Comparison of ENCODE assay signal across 8 cellular contexts in the genomic region with DNA sequence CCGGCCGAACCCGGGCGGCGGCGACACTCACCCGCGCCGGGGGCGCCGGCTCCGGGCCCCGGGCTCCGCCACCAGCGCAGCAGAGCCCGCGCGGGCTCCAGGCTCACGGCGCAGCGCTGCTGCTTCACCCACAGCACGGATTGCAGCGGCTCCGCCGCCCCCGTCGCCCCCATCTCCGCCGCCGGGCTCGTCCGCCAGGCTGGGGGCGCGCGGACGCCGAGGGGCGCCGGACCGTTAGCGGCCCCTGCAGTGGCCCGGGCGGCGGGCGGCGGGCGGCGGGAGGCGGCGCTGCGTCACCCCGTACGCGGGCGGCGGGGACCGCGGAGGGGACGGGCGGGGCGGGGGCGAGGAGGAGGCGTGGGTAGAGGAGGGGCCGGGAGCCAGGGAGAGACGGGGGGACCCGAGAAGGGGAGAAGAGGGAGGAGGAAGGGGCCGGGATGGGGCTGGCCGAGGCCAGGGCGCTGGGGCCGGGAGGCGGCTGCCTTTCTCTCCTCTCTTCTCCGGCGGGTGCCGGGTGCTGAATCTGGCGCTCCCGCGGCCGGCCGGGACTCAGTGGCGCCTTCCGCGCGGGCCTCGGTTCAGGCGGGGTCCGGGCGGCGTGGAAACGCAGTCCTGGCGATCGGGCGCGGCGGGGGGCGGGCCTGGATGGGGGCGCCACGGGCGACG. TPM values are rescaled to one million over a fixed set of nuclear protein-coding genes. Genes with fewer than 3 reads are reported as not detected.
DNase-seq lines count a peak whose midpoint lies in the region; ATAC-seq lines count a peak whose summit lies in the region.

A gene with protein sequence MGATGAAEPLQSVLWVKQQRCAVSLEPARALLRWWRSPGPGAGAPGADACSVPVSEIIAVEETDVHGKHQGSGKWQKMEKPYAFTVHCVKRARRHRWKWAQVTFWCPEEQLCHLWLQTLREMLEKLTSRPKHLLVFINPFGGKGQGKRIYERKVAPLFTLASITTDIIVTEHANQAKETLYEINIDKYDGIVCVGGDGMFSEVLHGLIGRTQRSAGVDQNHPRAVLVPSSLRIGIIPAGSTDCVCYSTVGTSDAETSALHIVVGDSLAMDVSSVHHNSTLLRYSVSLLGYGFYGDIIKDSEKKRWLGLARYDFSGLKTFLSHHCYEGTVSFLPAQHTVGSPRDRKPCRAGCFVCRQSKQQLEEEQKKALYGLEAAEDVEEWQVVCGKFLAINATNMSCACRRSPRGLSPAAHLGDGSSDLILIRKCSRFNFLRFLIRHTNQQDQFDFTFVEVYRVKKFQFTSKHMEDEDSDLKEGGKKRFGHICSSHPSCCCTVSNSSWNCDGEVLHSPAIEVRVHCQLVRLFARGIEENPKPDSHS (minus strand): TSS at position 277 of the 666 bp plus-strand sequence. CDS start 104 bp downstream, at position 173.

- ATAC-seq in GM21576 (IDR thresholded peaks at IDR 0.05; ENCODE audit: unreplicated experiment) (peak; percentile 29), left lobe of liver (peak; percentile 69)

- DNase-seq in COLO668 (lab: John Stamatoyannopoulos, UW; ENCODE audit: unreplicated experiment) (peak; percentile 74), NCI-H2171 (lab: John Stamatoyannopoulos, UW) (peak; percentile 66), dermis microvascular lymphatic vessel endothelial cell (ENCODE audit: low read depth in 2 of 2) (peak in 1 of 2 donors; percentile 79), left lobe of liver (ENCODE audit: low spot score) (peak; percentile 69), NCI-H524 treated with DMSO at 0.1 percent for 48 hours (lab: John Stamatoyannopoulos, UW) (no peak)
- peak; percentile 75 for DNase-seq in activated CD4-positive, alpha-beta T cell treated with anti-CD3 and anti-CD28 coated beads, Interleukin-2, amount 50 U/mL, for 1 hour
- DNase-seq in stimulated activated CD4-positive, alpha-beta T cell treated with anti-CD3 and anti-CD28 coated beads, Interleukin-2, amount 100 ng/mL, for 24 hours, result peak; percentile 64

RNA-seq across cellular contexts. Expression of the gene that starts here (rescaled TPM):
- total RNA-seq in dermis microvascular lymphatic vessel endothelial cell (66.8 and 127 TPM in 2 replicates), left lobe of liver (22.0 TPM)
